Comparison of ENCODE assay signal across 15 cellular contexts in the genomic region with DNA sequence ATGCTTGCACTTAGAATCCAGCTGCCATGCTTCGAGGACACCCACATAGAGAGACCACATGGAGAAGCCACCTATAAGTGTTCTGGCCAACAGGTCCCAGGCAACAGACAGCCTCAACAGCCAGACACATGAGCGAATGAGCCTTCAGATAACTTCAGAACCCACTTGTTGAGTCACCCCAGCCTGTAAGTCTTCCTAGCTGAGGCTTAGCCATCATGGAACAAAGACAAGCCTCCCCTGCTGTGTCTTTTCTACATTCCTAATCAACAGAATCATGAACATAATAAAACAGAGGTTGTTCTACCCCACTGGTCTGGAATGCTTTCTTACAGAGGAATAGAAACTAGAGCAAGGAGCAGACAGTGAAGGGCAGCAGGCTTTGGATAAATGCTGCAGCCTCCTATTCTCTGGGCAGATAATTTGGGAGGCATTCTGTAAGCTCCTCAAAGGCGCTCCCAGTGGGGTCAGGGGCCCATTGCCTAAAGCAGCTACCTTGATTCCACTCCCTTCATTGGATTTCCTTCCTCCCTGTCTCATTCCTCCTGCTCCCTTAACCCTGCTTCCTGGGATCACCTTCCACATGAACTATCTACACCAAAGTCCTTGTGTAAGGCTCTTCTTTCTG. TPM values are rescaled to one million over a fixed set of nuclear protein-coding genes. Genes with fewer than 3 reads are reported as not detected.
DNase-seq lines count a peak whose midpoint lies in the region; TF ChIP-seq lines count a peak whose summit lies in the region.
"Had no signal": no experiment of that assay in that cellular context is flagged by ENCODE, and none has a peak within 500 bp of the region (broad histone marks: within the 10 kb centered on the region; RNA-seq: fewer than 3 reads in every experiment).

No MANE protein-coding gene starts in this region.

- peaks cover 19% of the 10 kb centered on the region for H3K27me3 ChIP-seq in NT2/D1 (ENCODE audit: insufficient read depth, insufficient read length)
- H3K27me3 ChIP-seq in neural progenitor cell, result peaks cover 20% of the 10 kb centered on the region

- H3K4me1 ChIP-seq in NT2/D1 (ENCODE audit: insufficient read depth, insufficient read length), result peaks cover 13% of the 10 kb centered on the region
- H3K4me1 ChIP-seq in neural progenitor cell, result peaks cover 16% of the 10 kb centered on the region

- H3K79me2 ChIP-seq in neural progenitor cell (ENCODE audit: low read depth), result no peaks in the 10 kb centered on the region

- no peak overlapping the region for H3K27ac ChIP-seq in neural progenitor cell

- H3K4me2 ChIP-seq in neural progenitor cell, result no peak overlapping the region

- peaks cover 37% of the 10 kb centered on the region for H3F3A ChIP-seq in neural progenitor cell (ENCODE audit: low read depth)

- no peak overlapping the region for H2AFZ ChIP-seq in neural progenitor cell (replicated peaks)

- H3K4me1 Mint-ChIP-seq in neural progenitor cell, result peaks cover 34% of the 10 kb centered on the region

- no peaks in the 10 kb centered on the region for H4K20me1 ChIP-seq in neural progenitor cell (ENCODE audit: low read depth)

- H3K4me3 ChIP-seq in NT2/D1 (ENCODE audit: insufficient read length, low read depth) (no peak overlapping the region), fibroblast of mammary gland (ENCODE audit: control insufficient read depth, low read depth, low read length) (no peak overlapping the region), neural progenitor cell (no peak overlapping the region)

- TF ChIP-seq CTCF in fibroblast of mammary gland (conservative IDR thresholded peaks at IDR 0.05; ENCODE audit: control insufficient read depth, insufficient read depth, low read depth, low read length) (no peak), neural progenitor cell (IDR thresholded peaks at IDR 0.05) (no peak)

- DNase-seq in ELR (ENCODE audit: low read depth), result peak; percentile 47
- DNase-seq in NT2/D1 (ENCODE audit: low read depth, low spot score), result peak; percentile 84
- peak; percentile 42 for DNase-seq in fibroblast of mammary gland (ENCODE audit: low read depth)
- DNase-seq in neural progenitor cell (ENCODE audit: low spot score), result peak; percentile 58
- no peak for DNase-seq in middle frontal gyrus (ENCODE audit: extremely low spot score, low spot score)
- DNase-seq in NCI-H1417 treated with DMSO at 0.1 percent for 48 hours (lab: John Stamatoyannopoulos, UW), result no peak
- DNase-seq in activated effector memory CD4-positive, alpha-beta T cell treated with anti-CD3 and anti-CD28 coated beads, Interleukin-2, amount 50 U/mL, for 16 hours, result no peak
- DNase-seq in NCI-H2227 (lab: John Stamatoyannopoulos, UW; ENCODE audit: unreplicated experiment), result no peak
- DNase-seq: activated CD4-positive, alpha-beta memory T cell treated with anti-CD3 and anti-CD28 coated beads for 36 hours; activated effector memory CD4-positive, alpha-beta T cell treated with Interleukin-2 at 50 U/mL for 16 hours; CD4-positive, alpha-beta memory T cell; MV-4-11; naive B cell; NCI-H446 had no signal

- H3K36me3 Mint-ChIP-seq in neural progenitor cell, result no peaks in the 10 kb centered on the region
- H3K36me3 Mint-ChIP-seq: activated CD4-positive, alpha-beta memory T cell treated with anti-CD3 and anti-CD28 coated beads for 36 hours; CD4-positive, alpha-beta memory T cell; naive B cell had no signal

- H3K27me3 Mint-ChIP-seq in neural progenitor cell (ENCODE audit: insufficient read depth, low read depth), result peaks cover 21% of the 10 kb centered on the region

- H3K9me3 ChIP-seq in NT2/D1 (ENCODE audit: insufficient read depth, low read length) (no peaks in the 10 kb centered on the region), neural progenitor cell (ENCODE audit: low read depth) (no peaks in the 10 kb centered on the region)

- H3K4me3 Mint-ChIP-seq in neural progenitor cell, result no peak overlapping the region
- H3K4me3 Mint-ChIP-seq: activated CD4-positive, alpha-beta memory T cell treated with anti-CD3 and anti-CD28 coated beads for 36 hours; CD4-positive, alpha-beta memory T cell; central memory CD8-positive, alpha-beta T cell had no signal

- H3K27ac Mint-ChIP-seq in neural progenitor cell, result no peak overlapping the region
- H3K27ac Mint-ChIP-seq: activated CD4-positive, alpha-beta memory T cell treated with anti-CD3 and anti-CD28 coated beads for 36 hours; CD4-positive, alpha-beta memory T cell had no signal

- no peaks in the 10 kb centered on the region for H3K36me3 ChIP-seq in NT2/D1 (ENCODE audit: insufficient read depth, insufficient read length, low read length)
- no peaks in the 10 kb centered on the region for H3K36me3 ChIP-seq in neural progenitor cell

- H3K9ac ChIP-seq in NT2/D1 (ENCODE audit: insufficient read length, low read depth) (no peak overlapping the region), neural progenitor cell (no peak overlapping the region)

- no peaks in the 10 kb centered on the region for H3K9me3 Mint-ChIP-seq in neural progenitor cell
- H3K9me3 Mint-ChIP-seq: activated CD4-positive, alpha-beta memory T cell treated with anti-CD3 and anti-CD28 coated beads for 36 hours; CD4-positive, alpha-beta memory T cell; central memory CD8-positive, alpha-beta T cell; naive B cell had no signal

RNA-seq across cellular contexts. Expression of gene TLL2, which starts 4.6 kb away (rescaled TPM):
- 0.22 and 1.3 TPM in 2 replicates for total RNA-seq in neural progenitor cell (ENCODE audit: low replicate concordance)

Comparison
In these comparisons a context has a peak if more than half of its experiments do, and no peak if none do; other contexts are left out.
1. DNase-seq: peak in ELR (single experiment), NT2/D1 (single experiment), fibroblast of mammary gland (single experiment) and neural progenitor cell (single experiment); none in middle frontal gyrus (single experiment), NCI-H1417 treated with DMSO at 0.1 percent for 48 hours (single experiment), activated effector memory CD4-positive, alpha-beta T cell treated with anti-CD3 and anti-CD28 coated beads, Interleukin-2, amount 50 U/mL, for 16 hours (single experiment) and NCI-H2227 (single experiment).